8 cellular contexts compared by ENCODE assay signal in the genomic region with DNA sequence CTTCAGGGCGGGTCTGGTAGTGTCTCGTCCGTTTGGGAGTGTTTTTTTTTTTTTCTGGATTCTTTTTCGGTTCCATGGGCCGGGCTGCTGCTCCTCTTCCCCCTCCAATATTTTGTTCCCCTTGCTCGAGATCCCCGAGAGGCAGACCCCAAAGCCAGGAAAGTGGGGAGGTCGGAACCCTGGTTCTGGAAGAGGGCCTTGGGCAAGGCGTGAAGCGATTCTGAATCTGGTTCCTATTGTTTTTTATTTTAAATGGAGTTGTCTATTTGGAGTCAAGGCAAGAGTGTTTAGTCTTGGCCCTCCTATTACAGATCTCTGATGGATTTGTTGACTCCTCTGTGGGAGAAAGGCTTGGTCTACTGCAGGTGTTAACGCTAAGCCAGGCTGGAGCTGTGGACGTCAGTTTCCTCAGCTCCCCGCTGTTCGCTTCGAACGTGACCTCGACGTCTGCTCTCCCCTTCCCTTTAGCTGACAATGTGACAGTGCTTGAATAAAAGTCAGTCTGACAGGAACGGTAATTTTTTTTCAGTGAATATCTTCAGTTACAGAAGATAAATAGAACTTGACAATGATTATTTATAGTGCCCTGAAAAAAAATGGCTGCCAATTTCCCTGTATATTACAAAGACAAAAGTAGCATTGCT. TPM values are rescaled to one million over a fixed set of nuclear protein-coding genes. Genes with fewer than 3 reads are reported as not detected.
DNase-seq lines count a peak whose midpoint lies in the region; ATAC-seq and TF ChIP-seq lines count a peak whose summit lies in the region.

No MANE protein-coding gene starts in this region.

- intact Hi-C loops in heart right ventricle (cut with DNase I): loop anchor here in 4 of 10 donors (2.0 to 10.0 kb wide), 4 partner anchors 70 to 224 kb away; a partner anchor contains a TSS

- H3K27ac ChIP-seq in Peyer's patch (peak overlapping the region; percentile 89 to 100 (median 96)), heart right ventricle (peak overlapping the region; percentile 95 to 100 (median 98))

- CTCF ChIA-PET in HEK293T (lab: Yijun Ruan, JAX): interaction anchor here (0.8 to 1.9 kb wide), 4 partner anchors 122 to 250 kb away, joined by 3 to 7 read pairs (median 4); no protein-coding TSS in a partner anchor

- H3K27ac Mint-ChIP-seq in activated naive CD4-positive, alpha-beta T cell treated with anti-CD3 and anti-CD28 coated beads, Interleukin-2, amount 50 U/mL, for 72 hours: peak overlapping the region; percentile 100
- H3K27ac Mint-ChIP-seq in progenitor cell of endocrine pancreas: peak overlapping the region; percentile 100

- no peak for ATAC-seq in activated naive CD4-positive, alpha-beta T cell treated with anti-CD3 and anti-CD28 coated beads, Interleukin-2, amount 50 U/mL, for 72 hours
- ATAC-seq in heart right ventricle: peak in 3 of 8 donors; percentile 10 to 30 (median 18)
- no peak for ATAC-seq in HG02623 (IDR thresholded peaks at IDR 0.05; ENCODE audit: unreplicated experiment)

- no peaks in the 10 kb centered on the region for H3K27me3 Mint-ChIP-seq in progenitor cell of endocrine pancreas

- H3K4me3 ChIP-seq in Peyer's patch (peak overlapping the region; percentile 64 to 94 (median 70)), heart right ventricle (peak overlapping the region; percentile 65 to 93 (median 78))

- H3K4me1 Mint-ChIP-seq in progenitor cell of endocrine pancreas (ENCODE audit: low read depth): peaks cover 2% of the 10 kb centered on the region

- no peak for TF ChIP-seq CTCF in Peyer's patch (IDR thresholded peaks at IDR 0.05)
- no peak for TF ChIP-seq CTCF in heart right ventricle (IDR thresholded peaks at IDR 0.05)
- no peak for TF ChIP-seq CTCF in progenitor cell of endocrine pancreas (IDR thresholded peaks at IDR 0.05; ENCODE audit: unreplicated experiment)

- peaks cover 0 to 4% (median 0%) of the 10 kb centered on the region in 4 donors for H3K4me1 ChIP-seq in Peyer's patch
- peaks cover 0 to 35% (median 11%) of the 10 kb centered on the region in 9 donors for H3K4me1 ChIP-seq in heart right ventricle

- DNase-seq in Ammon's horn (ENCODE audit: low spot score) (peak; percentile 69), HEK293T (ENCODE audit: extremely low spot score) (peak; percentile 31), Peyer's patch (peak; percentile 37 to 67 (median 57)), heart right ventricle (peak in 1 of 2 donors; percentile 35), progenitor cell of endocrine pancreas (ENCODE audit: low spot score, unreplicated experiment) (no peak), H4 (ENCODE audit: low spot score) (no peak)
- DNase-seq in activated naive CD4-positive, alpha-beta T cell treated with anti-CD3 and anti-CD28 coated beads, Interleukin-2, amount 50 U/mL, for 72 hours (ENCODE audit: low spot score in 2 of 2): peak; percentile 38 to 57

- peaks cover 19 to 20% of the 10 kb centered on the region in 2 donors for H3K36me3 Mint-ChIP-seq in activated naive CD4-positive, alpha-beta T cell treated with anti-CD3 and anti-CD28 coated beads, Interleukin-2, amount 50 U/mL, for 72 hours
- H3K36me3 Mint-ChIP-seq in progenitor cell of endocrine pancreas (ENCODE audit: insufficient read depth): peaks cover 1% of the 10 kb centered on the region

- 0% methylated on average over 19 of the region's 19 CpGs for WGBS in heart right ventricle, 2 donors

- H3K4me3 Mint-ChIP-seq in progenitor cell of endocrine pancreas (ENCODE audit: low read depth): peak overlapping the region; percentile 94

- no peak for TF ChIP-seq POLR2A in Peyer's patch (IDR thresholded peaks at IDR 0.05)

- H3K9me3 ChIP-seq in Peyer's patch (no peaks in the 10 kb centered on the region), heart right ventricle (no peaks in the 10 kb centered on the region)

- no peaks in the 10 kb centered on the region for H3K9me3 Mint-ChIP-seq in activated naive CD4-positive, alpha-beta T cell treated with anti-CD3 and anti-CD28 coated beads, Interleukin-2, amount 50 U/mL, for 72 hours
- no peaks in the 10 kb centered on the region for H3K9me3 Mint-ChIP-seq in progenitor cell of endocrine pancreas (ENCODE audit: low read depth)

- H3K36me3 ChIP-seq in Peyer's patch (peaks cover 0 to under 1% (median 0%) of the 10 kb centered on the region in 3 donors), heart right ventricle (peaks cover 0 to 3% (median under 1%) of the 10 kb centered on the region in 9 donors)

- H3K27me3 ChIP-seq in Peyer's patch (no peaks in the 10 kb centered on the region), heart right ventricle (no peaks in the 10 kb centered on the region)

- POLR2A ChIA-PET in HEK293T (lab: Yijun Ruan, JAX): interaction anchor here (0.6 to 1.6 kb wide), 6 partner anchors 22 to 157 kb away, joined by 3 to 6 read pairs (median 3); no protein-coding TSS in a partner anchor

TF ChIP-seq in HEK293T, 16 proteins besides CTCF, POLR2A, EP300 and RAD21:
- no peak for TF ChIP-seq ARNT (IDR thresholded peaks at IDR 0.05)
- TF ChIP-seq, protein P1, sequence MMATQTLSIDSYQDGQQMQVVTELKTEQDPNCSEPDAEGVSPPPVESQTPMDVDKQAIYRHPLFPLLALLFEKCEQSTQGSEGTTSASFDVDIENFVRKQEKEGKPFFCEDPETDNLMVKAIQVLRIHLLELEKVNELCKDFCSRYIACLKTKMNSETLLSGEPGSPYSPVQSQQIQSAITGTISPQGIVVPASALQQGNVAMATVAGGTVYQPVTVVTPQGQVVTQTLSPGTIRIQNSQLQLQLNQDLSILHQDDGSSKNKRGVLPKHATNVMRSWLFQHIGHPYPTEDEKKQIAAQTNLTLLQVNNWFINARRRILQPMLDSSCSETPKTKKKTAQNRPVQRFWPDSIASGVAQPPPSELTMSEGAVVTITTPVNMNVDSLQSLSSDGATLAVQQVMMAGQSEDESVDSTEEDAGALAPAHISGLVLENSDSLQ (IDR thresholded peaks at IDR 0.05): peak; percentile 58
TF ChIP-seq in HEK293T: peak in this region for 1.

RNA-seq across cellular contexts. Expression of a gene that starts 0.7 kb away (rescaled TPM):
- total RNA-seq in Peyer's patch (10 to 100 TPM in 1 of 4 donors, 1 to 10 TPM in 3; 2.7 to 12.4 (median 7.8) TPM), heart right ventricle (10 to 100 TPM in 6 of 10 donors, 1 to 10 TPM in 4; 7.2 to 13.1 (median 10.5) TPM), progenitor cell of endocrine pancreas (11.3 and 12.3 TPM in 2 replicates)
- total RNA-seq in activated naive CD4-positive, alpha-beta T cell treated with anti-CD3 and anti-CD28 coated beads, Interleukin-2, amount 50 U/mL, for 72 hours: 1 to 10 TPM; 6.8 to 7.3 TPM
- polyA plus RNA-seq in heart right ventricle: 1 to 10 TPM; 2.8 to 4.3 TPM
- total RNA-seq in H4 (2014; rRNA removed; shearing (Covaris generic)): 0.84 and 3.7 TPM in 2 replicates

RNA-seq across cellular contexts. Expression of a gene that starts 52.4 kb away (rescaled TPM):
- total RNA-seq in Peyer's patch (100 to 1,000 TPM in 1 of 4 donors, 10 to 100 TPM in 3; 23.6 to 195 (median 56.4) TPM), heart right ventricle (10 to 100 TPM in 5 of 10 donors, 1 to 10 TPM in 5; 5.3 to 50.8 (median 10.5) TPM), progenitor cell of endocrine pancreas (22.6 and 24.6 TPM in 2 replicates)
- 10 to 100 TPM; 15.8 to 51.4 TPM for total RNA-seq in activated naive CD4-positive, alpha-beta T cell treated with anti-CD3 and anti-CD28 coated beads, Interleukin-2, amount 50 U/mL, for 72 hours
- 10 to 100 TPM; 16.4 to 19.5 TPM for polyA plus RNA-seq in heart right ventricle
- total RNA-seq in H4 (2014; rRNA removed; shearing (Covaris generic)): 11.3 and 26.8 TPM in 2 replicates

Comparison
In these comparisons a context has a peak if more than half of its experiments do, and no peak if none do; other contexts are left out.
1. DNase-seq: peak in Ammon's horn (single experiment), HEK293T (single experiment), Peyer's patch (3 of 3) and activated naive CD4-positive, alpha-beta T cell treated with anti-CD3 and anti-CD28 coated beads, Interleukin-2, amount 50 U/mL, for 72 hours (2 of 2); none in progenitor cell of endocrine pancreas (single experiment) and H4 (single experiment).